Comparison of ENCODE assay signal across 19 cellular contexts in the genomic region with DNA sequence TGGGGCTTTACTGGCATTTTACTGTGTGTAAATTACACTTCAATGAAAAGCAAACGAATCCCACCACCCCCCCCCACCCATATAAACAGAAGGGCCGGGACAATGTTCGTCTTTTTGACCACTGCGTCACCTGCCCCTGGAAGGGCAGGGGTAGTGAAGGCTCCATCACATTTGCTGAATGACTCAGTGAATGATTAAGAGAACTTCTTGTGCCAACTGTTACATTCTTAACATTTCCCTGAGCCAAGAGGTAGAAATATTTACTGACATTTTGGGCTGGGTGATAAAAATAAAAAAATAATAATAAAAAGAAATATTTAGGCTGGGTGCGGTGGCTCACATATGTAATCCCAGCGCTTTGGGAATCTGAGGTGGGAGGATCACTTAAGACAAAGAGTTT. TPM values are rescaled to one million over a fixed set of nuclear protein-coding genes. Genes with fewer than 3 reads are reported as not detected.
DNase-seq lines count a peak whose midpoint lies in the region; TF ChIP-seq lines count a peak whose summit lies in the region.
"Had no signal": no experiment of that assay in that cellular context is flagged by ENCODE, and none has a peak within 500 bp of the region (broad histone marks: within the 10 kb centered on the region; RNA-seq: fewer than 3 reads in every experiment).

No MANE protein-coding gene starts in this region.

- no peaks in the 10 kb centered on the region for H3K27me3 ChIP-seq in prostate gland (replicated peaks; ENCODE audit: insufficient read depth)
- H3K27me3 ChIP-seq: esophagus muscularis mucosa had no signal

- 56% methylated on average over 6 of the region's 6 CpGs for WGBS in prostate gland

- no peak for TF ChIP-seq CTCF in AG10803 (conservative IDR thresholded peaks at IDR 0.05; ENCODE audit: low read length)
- no peak for TF ChIP-seq CTCF in choroid plexus epithelial cell (conservative IDR thresholded peaks at IDR 0.05; ENCODE audit: low read depth, low read length)
- no peak for TF ChIP-seq CTCF in prostate gland (IDR thresholded peaks at IDR 0.05)

- no peaks in the 10 kb centered on the region for H3K9me3 Mint-ChIP-seq in activated naive CD4-positive, alpha-beta T cell treated with anti-CD3 and anti-CD28 coated beads, Interleukin-2, amount 10 ng/mL, durations not matched to agents 7 days and 5 days
- H3K9me3 Mint-ChIP-seq: activated naive CD4-positive, alpha-beta T cell treated with anti-CD3 and anti-CD28 coated beads for 36 hours; nephron had no signal

- H3K36me3 Mint-ChIP-seq in activated naive CD4-positive, alpha-beta T cell treated with anti-CD3 and anti-CD28 coated beads, Interleukin-2, amount 10 ng/mL, durations not matched to agents 7 days and 5 days: no peaks in the 10 kb centered on the region

- H3K4me3 Mint-ChIP-seq in activated naive CD4-positive, alpha-beta T cell treated with anti-CD3 and anti-CD28 coated beads, Interleukin-2, amount 10 ng/mL, durations not matched to agents 7 days and 5 days: no peak overlapping the region
- H3K4me3 Mint-ChIP-seq: activated naive CD4-positive, alpha-beta T cell treated with anti-CD3 and anti-CD28 coated beads for 36 hours; nephron had no signal

- H3K27ac Mint-ChIP-seq in activated naive CD4-positive, alpha-beta T cell treated with anti-CD3 and anti-CD28 coated beads, Interleukin-2, amount 10 ng/mL, durations not matched to agents 7 days and 5 days: no peak overlapping the region
- H3K27ac Mint-ChIP-seq: activated naive CD4-positive, alpha-beta T cell treated with anti-CD3 and anti-CD28 coated beads for 36 hours; nephron had no signal

- H3K4me3 ChIP-seq in AG10803 (ENCODE audit: low read length) (no peak overlapping the region), choroid plexus epithelial cell (ENCODE audit: low read depth, low read length) (no peak overlapping the region), prostate gland (no peak overlapping the region)
- H3K4me3 ChIP-seq: esophagus muscularis mucosa had no signal

- no peaks in the 10 kb centered on the region for H3K9me3 ChIP-seq in prostate gland
- H3K9me3 ChIP-seq: esophagus muscularis mucosa had no signal

- no peaks in the 10 kb centered on the region for H3K4me1 ChIP-seq in prostate gland (replicated peaks)
- H3K4me1 ChIP-seq: esophagus muscularis mucosa had no signal

- H3K27me3 Mint-ChIP-seq in activated naive CD4-positive, alpha-beta T cell treated with anti-CD3 and anti-CD28 coated beads, Interleukin-2, amount 10 ng/mL, durations not matched to agents 7 days and 5 days: peaks cover 4% of the 10 kb centered on the region

- CTCF ChIA-PET in activated naive CD4-positive, alpha-beta T cell treated with anti-CD3 and anti-CD28 coated beads, Interleukin-2, amount 10 ng/mL, durations not matched to agents 7 days and 5 days (lab: Charles Lee): no interaction called here

- H3K27ac ChIP-seq in prostate gland: no peak overlapping the region
- H3K27ac ChIP-seq: esophagus muscularis mucosa had no signal

- DNase-seq in AG10803 (ENCODE audit: low read depth) (peak; percentile 16), LHCN-M2 (ENCODE audit: low read depth) (peak; percentile 71), choroid plexus epithelial cell (ENCODE audit: low read depth) (peak; percentile 35), myocyte (ENCODE audit: low read depth) (peak; percentile 34), NCI-H2227 treated with DMSO at 0.1 percent for 48 hours (lab: John Stamatoyannopoulos, UW) (no peak), prostate gland (ENCODE audit: low spot score) (no peak), erythroblast (lab: John Stamatoyannopoulos, UW) (no peak)
- no peak for DNase-seq in activated naive CD4-positive, alpha-beta T cell treated with anti-CD3 and anti-CD28 coated beads, Interleukin-2, amount 10 ng/mL, durations not matched to agents 7 days and 5 days
- DNase-seq: activated CD8-positive, alpha-beta memory T cell treated with anti-CD3 and anti-CD28 coated beads for 24 hours; activated naive CD4-positive, alpha-beta T cell treated with anti-CD3 and anti-CD28 coated beads for 36 hours; activated T-cell treated with anti-CD3 and anti-CD28 coated beads, Interleukin-2, amount 50 U/mL, for 48 hours; aorta; effector CD4-positive, alpha-beta T cell; glutamatergic neuron; NCI-H1694; SHP77 had no signal

- no peak for TF ChIP-seq POLR2A in prostate gland (IDR thresholded peaks at IDR 0.05)
- no peak for TF ChIP-seq POLR2A in erythroblast (IDR thresholded peaks at IDR 0.05; ENCODE audit: low read length)

- H3K36me3 ChIP-seq in prostate gland: no peaks in the 10 kb centered on the region
- H3K36me3 ChIP-seq: esophagus muscularis mucosa had no signal

- no peaks in the 10 kb centered on the region for H3K4me1 Mint-ChIP-seq in activated naive CD4-positive, alpha-beta T cell treated with anti-CD3 and anti-CD28 coated beads, Interleukin-2, amount 10 ng/mL, durations not matched to agents 7 days and 5 days
- H3K4me1 Mint-ChIP-seq: nephron had no signal

- intact Hi-C loops in prostate gland (cut with DNase I): no loop called here

RNA-seq across cellular contexts. Expression of a gene that starts 24.1 kb away (rescaled TPM):
- 0.06 TPM in 1 of 2 replicates, not detected in the other for total RNA-seq in LHCN-M2 (2014; rRNA removed)
- polyA plus RNA-seq in LHCN-M2 (2012): 0.04 TPM
- 0.11 and 0.16 TPM in 2 replicates for total RNA-seq in myocyte
- 0.04 TPM for polyA plus RNA-seq in myocyte (2012)
- 1 to 10 TPM in 1 of 2 donors, under 1 TPM in 1; 0.27 to 3.8 TPM for total RNA-seq in prostate gland
- total RNA-seq: esophagus muscularis mucosa had no signal
- polyA plus RNA-seq: AG04450, aorta had no signal

RNA-seq across cellular contexts. Expression of a gene that starts 34.4 kb away (rescaled TPM):
- total RNA-seq in LHCN-M2 (2014; rRNA removed): 4.5 and 7.7 TPM in 2 replicates
- polyA plus RNA-seq in LHCN-M2 (2012): 13.8 TPM
- 10.0 and 12.8 TPM in 2 replicates for total RNA-seq in myocyte
- polyA plus RNA-seq in myocyte (2012): 27.2 TPM
- total RNA-seq in prostate gland: 10 to 100 TPM; 14.5 to 22.1 TPM

RNA-seq across cellular contexts. Expression of a gene that starts 41.7 kb away (rescaled TPM):
- total RNA-seq in LHCN-M2 (2014; rRNA removed) (19.5 and 24.9 TPM in 2 replicates), myocyte (30.6 and 38.4 TPM in 2 replicates), prostate gland (10 to 100 TPM; 21.1 to 30.6 TPM)
- polyA plus RNA-seq in LHCN-M2 (2012): 46.1 TPM
- polyA plus RNA-seq in myocyte (2012): 40.9 TPM

RNA-seq across cellular contexts. Expression of a gene that starts 44.4 kb away (rescaled TPM):
- total RNA-seq in LHCN-M2 (2014; rRNA removed) (25.5 and 26.6 TPM in 2 replicates), myocyte (31.9 and 33.6 TPM in 2 replicates), prostate gland (100 to 1,000 TPM in 1 of 2 donors, 10 to 100 TPM in 1; 59.6 to 101 TPM)
- 26.1 TPM for polyA plus RNA-seq in LHCN-M2 (2012)
- polyA plus RNA-seq in myocyte (2012): 40.3 TPM

Comparison
In these comparisons a context has a peak if more than half of its experiments do, and no peak if none do; other contexts are left out.
1. DNase-seq: peak in AG10803 (single experiment), LHCN-M2 (single experiment), choroid plexus epithelial cell (single experiment) and myocyte (single experiment); none in activated naive CD4-positive, alpha-beta T cell treated with anti-CD3 and anti-CD28 coated beads, Interleukin-2, amount 10 ng/mL, durations not matched to agents 7 days and 5 days (single experiment), NCI-H2227 treated with DMSO at 0.1 percent for 48 hours (single experiment), prostate gland (single experiment) and erythroblast (0 of 2).